Comparison of ENCODE assay signal across 28 cellular contexts in genomic region chr2:20409039-20409438, GRCh38.
"Had no signal": no experiment of that assay in that cellular context is flagged by ENCODE, and none has a peak within 500 bp of the region (broad histone marks: within the 10 kb centered on the region; RNA-seq: fewer than 3 reads in every experiment).

No MANE protein-coding gene starts in this region.

- H3K27ac Mint-ChIP-seq: dendritic cell treated with granulocyte-macrophage colony-stimulating factor and Interleukin-4, amounts not matched to agents 40 ng/mL and 50 ng/mL, for 4 days; effector memory CD8-positive, alpha-beta T cell; endodermal cell; mesothelial cell of epicardium; naive B cell had no signal

- ATAC-seq: effector memory CD8-positive, alpha-beta T cell; esophagus mucosa; gastrocnemius medialis; heart right ventricle; left cardiac atrium; left lung; left ventricle myocardium superior; lower lobe of right lung; mucosa of descending colon had no signal

- H3K27me3 ChIP-seq: colonic mucosa, esophagus squamous epithelium, gastrocnemius medialis, heart right ventricle, left lung had no signal

- H3K36me3 ChIP-seq: colonic mucosa, esophagus squamous epithelium, gastrocnemius medialis, heart right ventricle, left lung, lower lobe of right lung had no signal

- DNase-seq: colonic mucosa; cortex of kidney; effector CD8-positive, alpha-beta T cell; effector memory CD8-positive, alpha-beta T cell; endodermal cell; erythroblast; esophagus squamous epithelium; foreskin fibroblast; foreskin melanocyte; gastrocnemius medialis; glutamatergic neuron; head of caudate nucleus; heart right ventricle; hippocampal formation; left cardiac atrium; left lung; left ventricle myocardium superior; lower lobe of right lung; mesenchymal stem cell; mucosa of descending colon; naive B cell had no signal

- H3K4me3 ChIP-seq: colonic mucosa, esophagus squamous epithelium, gastrocnemius medialis, heart right ventricle, left lung, lower lobe of right lung, mucosa of descending colon had no signal

- H3K4me1 Mint-ChIP-seq: endodermal cell, mesothelial cell of epicardium had no signal

- H3K27ac ChIP-seq: colonic mucosa, epithelial cell of prostate, esophagus squamous epithelium, gastrocnemius medialis, heart right ventricle, left lung, lower lobe of right lung had no signal

- FAIRE-seq: endometrium, islet of Langerhans, keratinocyte had no signal

- H3K4me3 Mint-ChIP-seq: dendritic cell treated with granulocyte-macrophage colony-stimulating factor and Interleukin-4, amounts not matched to agents 40 ng/mL and 50 ng/mL, for 4 days; effector memory CD8-positive, alpha-beta T cell; endodermal cell; mesothelial cell of epicardium had no signal

- H3K4me1 ChIP-seq: colonic mucosa, gastrocnemius medialis, left lung, lower lobe of right lung had no signal

- H3K36me3 Mint-ChIP-seq: mesothelial cell of epicardium had no signal

- H3K9me3 ChIP-seq: gastrocnemius medialis had no signal
